In the genomic region with DNA sequence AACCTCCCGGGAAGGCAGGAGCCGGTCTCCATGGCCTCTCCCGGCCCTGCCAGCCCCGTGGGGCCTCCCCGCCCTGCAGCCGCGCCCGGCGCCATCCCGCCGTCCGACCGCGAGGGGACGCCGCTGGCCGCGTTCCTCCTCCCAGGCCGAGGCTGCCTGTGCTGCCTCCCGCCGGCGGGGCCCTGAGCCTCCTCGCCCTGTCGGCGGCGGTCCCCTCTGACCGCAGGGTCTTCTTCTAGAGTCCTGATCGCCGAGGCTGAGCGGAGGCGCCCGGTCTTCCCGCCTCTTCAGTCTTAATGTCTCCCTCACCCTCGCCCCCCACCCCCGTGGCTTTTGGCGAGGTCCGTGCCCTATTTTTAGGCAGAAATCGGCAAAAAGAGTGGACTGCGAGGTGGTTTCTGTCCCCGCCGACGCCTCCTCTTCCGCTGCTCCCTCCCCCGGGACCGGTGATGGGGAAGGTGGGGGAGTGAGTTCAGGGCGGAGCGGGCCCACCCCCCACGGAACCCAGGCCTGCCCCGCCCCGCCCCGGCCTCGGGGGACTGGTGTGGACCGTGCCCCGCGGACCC, we compare ENCODE assay signal across 8 cellular contexts. TPM values are rescaled to one million over a fixed set of nuclear protein-coding genes. Genes with fewer than 3 reads are reported as not detected.
DNase-seq lines count a peak whose midpoint lies in the region; ATAC-seq and TF ChIP-seq lines count a peak whose summit lies in the region.

No MANE protein-coding gene starts in this region.

- H3K27me3 Mint-ChIP-seq in chondrocyte (ENCODE audit: low read depth): no peaks in the 10 kb centered on the region

- H3K4me1 Mint-ChIP-seq in chondrocyte (ENCODE audit: low read depth): peaks cover 20% of the 10 kb centered on the region

- peak overlapping the region; percentile 57 for H3K4me3 Mint-ChIP-seq in chondrocyte (ENCODE audit: unreplicated experiment)

- H3K27ac Mint-ChIP-seq in chondrocyte (ENCODE audit: unreplicated experiment): no peak overlapping the region

- no peaks in the 10 kb centered on the region for H3K9me3 ChIP-seq in left lung

- H3K36me3 ChIP-seq in left lung: no peaks in the 10 kb centered on the region

- H3K9me3 Mint-ChIP-seq in chondrocyte (ENCODE audit: low read depth): no peaks in the 10 kb centered on the region

- H3K4me3 ChIP-seq in GM08714 (ENCODE audit: low read length) (peak overlapping the region; percentile 69; the same call in 1 of the 2 replicates), left lung (peak overlapping the region in 1 of 2 donors; percentile 32)

- DNase-seq in HT-29 (ENCODE audit: low spot score) (peak; percentile 81), T-helper 22 cell (ENCODE audit: low read depth) (peak; percentile 12), chondrocyte (ENCODE audit: low spot score) (no peak), left lung (no peak), stromal cell of bone marrow (ENCODE audit: low read depth) (peak; percentile 43)

- no peak overlapping the region for H3K27ac ChIP-seq in left lung

- TF ChIP-seq CTCF in chondrocyte (IDR thresholded peaks at IDR 0.05) (peak; percentile 87), left lung (IDR thresholded peaks at IDR 0.05) (peak; percentile 55 to 67)

- intact Hi-C loops in left lung (cut with DNase I): no loop called here

- peaks cover 7 to 19% of the 10 kb centered on the region in 2 donors for H3K4me1 ChIP-seq in left lung

- no peaks in the 10 kb centered on the region for H3K36me3 Mint-ChIP-seq in chondrocyte (ENCODE audit: low read depth)

- H3K27me3 ChIP-seq in left lung: peaks cover 26 to 72% of the 10 kb centered on the region in 2 donors

- ATAC-seq in left lung: peak; percentile 81
- ATAC-seq in HG03159 (IDR thresholded peaks at IDR 0.05; ENCODE audit: unreplicated experiment): no peak
- ATAC-seq in GM18511 (IDR thresholded peaks at IDR 0.05; ENCODE audit: unreplicated experiment): no peak

RNA-seq across cellular contexts. Expression of gene CPNE7, which starts 0.8 kb away (rescaled TPM):
- 16.5 and 23.8 TPM in 2 replicates for total RNA-seq in HT-29 (2014; rRNA removed; shearing (Covaris generic))
- total RNA-seq in chondrocyte (15.5 to 41.7 TPM (median 16.3 TPM) in 3 replicates), left lung (1 to 10 TPM in 1 of 2 donors, under 1 TPM in 1; 0.50 to 1.3 TPM)

RNA-seq across cellular contexts. Expression of gene RPL13, which starts 14.3 kb away (rescaled TPM):
- 8,222 and 8,866 TPM in 2 replicates for total RNA-seq in HT-29 (2014; rRNA removed; shearing (Covaris generic))
- total RNA-seq in chondrocyte (1,149 to 1,324 TPM (median 1,165 TPM) in 3 replicates), left lung (1,000 to 10,000 TPM; 1,639 to 1,736 TPM)

RNA-seq across cellular contexts. Expression of gene DPEP1, which starts 38.7 kb away (rescaled TPM):
- total RNA-seq in HT-29 (2014; rRNA removed; shearing (Covaris generic)): 81.5 and 82.2 TPM in 2 replicates
- total RNA-seq in chondrocyte: not detected in 3 replicates
- total RNA-seq in left lung: 1 to 10 TPM in 1 of 2 donors, under 1 TPM in 1; 0.31 to 2.5 TPM

Comparison
In these comparisons a context has a peak if more than half of its experiments do, and no peak if none do; other contexts are left out.
1. DNase-seq: peak in HT-29 (single experiment), T-helper 22 cell (single experiment) and stromal cell of bone marrow (single experiment); none in chondrocyte (single experiment) and left lung (0 of 2).
2. RNA of gene DPEP1, which starts 38.7 kb away (total RNA-seq): 81.5 to 82.2 TPM in HT-29; 0.31 to 2.5 TPM in left lung and not detected in chondrocyte; every median in the first group is over 10 times any median in the second.